In the genomic region with DNA sequence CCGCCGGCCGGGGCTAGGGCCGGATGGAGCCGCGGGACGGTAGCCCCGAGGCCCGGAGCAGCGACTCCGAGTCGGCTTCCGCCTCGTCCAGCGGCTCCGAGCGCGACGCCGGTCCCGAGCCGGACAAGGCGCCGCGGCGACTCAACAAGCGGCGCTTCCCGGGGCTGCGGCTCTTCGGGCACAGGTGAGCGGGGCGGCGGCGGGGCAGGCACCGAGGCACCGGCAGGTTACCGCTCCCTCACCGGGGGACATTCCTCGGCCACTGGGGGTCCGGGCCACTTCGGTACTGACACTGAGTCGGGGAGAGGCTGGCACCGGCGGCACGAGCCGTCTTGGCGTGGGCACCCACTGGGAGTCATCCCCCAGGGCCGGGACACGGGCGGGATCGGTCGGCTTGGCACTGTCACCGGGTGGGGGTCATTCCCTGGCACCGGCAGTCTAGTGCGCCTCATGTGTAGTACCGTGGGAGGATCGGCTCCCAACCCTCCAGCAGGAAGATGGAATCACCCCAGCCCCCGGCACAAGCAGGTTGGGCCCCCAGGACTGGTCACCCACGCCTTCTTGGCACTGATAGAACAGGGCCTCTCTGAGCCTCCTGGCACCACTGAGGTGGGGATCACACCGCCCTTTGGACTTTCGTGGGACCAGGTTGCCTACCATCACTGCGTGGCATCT, we compare ENCODE assay signal across 8 cellular contexts. TPM values are rescaled to one million over a fixed set of nuclear protein-coding genes. Genes with fewer than 3 reads are reported as not detected.
DNase-seq lines count a peak whose midpoint lies in the region; ATAC-seq, FAIRE-seq and TF ChIP-seq lines count a peak whose summit lies in the region.

No MANE protein-coding gene starts in this region.

- H3K9ac ChIP-seq in K562 (ENCODE audit: insufficient read depth in 1 of 2, low read depth in 2 of 2, low read length in 2 of 2) (peak overlapping the region; percentile 79 to 95), liver (ENCODE audit: low read depth in 1 of 2, low read length in 2 of 2) (peak overlapping the region; percentile 24 to 43)

- no peak for FAIRE-seq in K562 (lab: Jason Lieb, UNC)

- BruUV-seq in K562 (replicated peaks; lab: Mats Ljungman, UMichigan): no TSS peak

- no peaks in the 10 kb centered on the region for H3K27me3 ChIP-seq in K562 (ENCODE audit: control insufficient read depth in 2 of 2, insufficient read depth in 2 of 2, low read length in 2 of 2)
- H3K27me3 ChIP-seq in liver (ENCODE audit: control insufficient read depth in 4 of 4, insufficient read depth in 4 of 4, low read length in 3 of 4): no peaks in the 10 kb centered on the region
- H3K27me3 ChIP-seq in thoracic aorta (replicated peaks; ENCODE audit: insufficient read depth): no peaks in the 10 kb centered on the region

- peaks cover 44% of the 10 kb centered on the region for H3K79me2 ChIP-seq in K562 (ENCODE audit: control insufficient read depth, insufficient read depth, low read length)

- no peak for TF ChIP-seq RAD21 in K562 (CRISPR knock-in tag; conservative IDR thresholded peaks at IDR 0.05 in 1 of 2, IDR thresholded peaks at IDR 0.05 in 1 of 2)
- TF ChIP-seq RAD21 in liver (IDR thresholded peaks at IDR 0.05): no peak

- no peak for TF ChIP-seq POLR2A in K562 (conservative IDR thresholded peaks at IDR 0.05)

- H3K4me2 ChIP-seq in K562 (ENCODE audit: insufficient read depth, low read length): peak overlapping the region; percentile 86

- peaks cover 16% of the 10 kb centered on the region for H4K20me1 ChIP-seq in K562 (replicated peaks; ENCODE audit: control insufficient read depth, insufficient read depth, low read length)

- H3K27ac ChIP-seq in K562 (ENCODE audit: extremely low read depth, low read depth, low read length) (peak overlapping the region; percentile 65), liver (ENCODE audit: low read depth in 1 of 2, low read length in 2 of 2) (peak overlapping the region; percentile 42 to 43), thoracic aorta (no peak overlapping the region)

- DNase-seq in LNCaP clone FGC (ENCODE audit: low read depth): no peak
- peak in 2 of 4 experiments; percentile 47 to 49 for DNase-seq in K562 (ENCODE audit: extremely low read depth in 1 of 4, low spot score in 3 of 4)
- DNase-seq in thoracic aorta (ENCODE audit: low spot score): no peak
- DNase-seq in NCI-H1048 (lab: John Stamatoyannopoulos, UW): no peak
- DNase-seq in NK-92 treated with Interleukin-12 subunit alpha and Interleukin-12 subunit beta, amount 100 ng/mL, for 24 hours (lab: John Stamatoyannopoulos, UW): no peak
- DNase-seq in NOMO-1 treated with DMSO at 0.1 percent for 48 hours (lab: John Stamatoyannopoulos, UW; ENCODE audit: unreplicated experiment): no peak

- TF ChIP-seq CTCF in LNCaP clone FGC (IDR thresholded peaks at IDR 0.05; ENCODE audit: control insufficient read depth, extremely low read depth, insufficient read depth) (no peak), K562 (IDR thresholded peaks at IDR 0.05 in 2 of 3, conservative IDR thresholded peaks at IDR 0.05 in 1 of 3; ENCODE audit: insufficient read depth in 2 of 3, low read depth in 1 of 3, low read length in 3 of 3) (no peak), liver (IDR thresholded peaks at IDR 0.05; ENCODE audit: low read depth, low read length, missing input control) (no peak), thoracic aorta (IDR thresholded peaks at IDR 0.05) (no peak)

- CTCF ChIA-PET in K562 (lab: Yijun Ruan, JAX; ENCODE audit: low intra/inter-chr PET ratio): interaction anchor here (0.6 kb wide), 1 partner anchor 277 kb away, joined by 3 read pairs; no protein-coding TSS in a partner anchor

- ATAC-seq in GM18861 (IDR thresholded peaks at IDR 0.05; ENCODE audit: unreplicated experiment) (peak; percentile 2), K562 (no peak), thoracic aorta (ENCODE audit: insufficient number of reproducible peaks, low FRiP score, low read depth) (no peak)

- peaks cover 30 to 56% of the 10 kb centered on the region in 2 experiments for H3K4me1 ChIP-seq in K562 (replicated peaks in 1 of 2; ENCODE audit: control insufficient read depth in 2 of 2, insufficient read depth in 2 of 2, low read length in 2 of 2)
- H3K4me1 ChIP-seq in liver (ENCODE audit: control insufficient read depth in 4 of 4, insufficient read depth in 4 of 4, low read length in 3 of 4): peaks cover 0 to 42% (median 30%) of the 10 kb centered on the region in 4 donors
- H3K4me1 ChIP-seq in thoracic aorta (ENCODE audit: control insufficient read depth in 1 of 2, low read depth in 2 of 2): peaks cover 13 to 21% of the 10 kb centered on the region in 2 donors

- 6% methylated on average over 33 of the region's 63 CpGs for WGBS in K562 (ENCODE audit: insufficient coverage, low coverage, missing lambda C conversion rate)
- WGBS in liver: 17% methylated on average over 63 of the region's 63 CpGs

- no peak for TF ChIP-seq EP300 in K562 (IDR thresholded peaks at IDR 0.05; ENCODE audit: low read length)

- in situ Hi-C loops in K562 (cut with MboI): no loop called here

- H2AFZ ChIP-seq in K562 (ENCODE audit: low read depth, low read length): peak overlapping the region; percentile 27; the same call in 1 of the 2 replicates

- no peaks in the 10 kb centered on the region for H3K9me1 ChIP-seq in K562 (ENCODE audit: control insufficient read depth, insufficient read depth, low read length)

- H3K9me3 ChIP-seq in K562 (replicated peaks; ENCODE audit: control insufficient read depth, insufficient read depth, low read depth, low read length) (no peaks in the 10 kb centered on the region), liver (ENCODE audit: control insufficient read depth in 4 of 4, low read length in 3 of 4) (no peaks in the 10 kb centered on the region), thoracic aorta (no peaks in the 10 kb centered on the region)

- POLR2A ChIA-PET in K562 (lab: Yijun Ruan, JAX): interaction anchor here (0.7 to 1.6 kb wide), 2 partner anchors 10 to 16 kb away, joined by 3 to 4 read pairs; no protein-coding TSS in a partner anchor

- intact Hi-C loops in K562 (cut with micrococcal nuclease): no loop called here

- H3K4me3 ChIP-seq in LNCaP clone FGC (ENCODE audit: low read depth, low read length) (peak overlapping the region; percentile 90), K562 (peak overlapping the region; percentile 77), liver (ENCODE audit: low read depth in 1 of 3, low read length in 3 of 3) (peak overlapping the region; percentile 45 to 88 (median 71)), thoracic aorta (peak overlapping the region; percentile 93)

- H3K36me3 ChIP-seq in K562 (ENCODE audit: control insufficient read depth, insufficient read depth, low read length): peaks cover 36% of the 10 kb centered on the region; the same call in 2 of the 3 replicates
- H3K36me3 ChIP-seq in liver (ENCODE audit: control insufficient read depth in 4 of 4, insufficient read depth in 3 of 4, low read depth in 1 of 4, low read length in 3 of 4): no peaks in the 10 kb centered on the region
- no peaks in the 10 kb centered on the region for H3K36me3 ChIP-seq in thoracic aorta

RNA-seq across cellular contexts. Expression of gene DGKZ, which starts 0.5 kb away (rescaled TPM):
- total RNA-seq in K562 (2011; cell fraction: chromatin; rRNA removed; ENCODE audit: low replicate concordance): 71.0 and 248 TPM in 2 replicates
- total RNA-seq in K562 (2011; cell fraction: nucleolus; rRNA removed): 153 and 166 TPM in 2 replicates
- 88.0 and 98.6 TPM in 2 replicates for total RNA-seq in K562 (2011; cell fraction: nucleoplasm; rRNA removed)
- 78.5 and 108 TPM in 2 replicates for total RNA-seq in K562 (2014; rRNA removed)
- total RNA-seq in K562 (2014; rRNA removed; fragmentation: Illumina TruSeq; extraction: Trizol): 10.9 and 13.6 TPM in 2 replicates
- total RNA-seq in K562 (2015; rRNA removed; fragmentation: Illumina TruSeq; extraction: Trizol): 44.2 and 47.5 TPM in 2 replicates
- 87.8 and 100 TPM in 2 replicates for total RNA-seq in K562 (2021)
- 28.2 and 49.4 TPM in 2 replicates for polyA plus RNA-seq in K562 (2011; rRNA removed)
- 55.4 and 121 TPM in 2 replicates for polyA plus RNA-seq in K562 (2011; cell fraction: cytosol; rRNA removed)
- 203 and 295 TPM in 2 replicates for polyA plus RNA-seq in K562 (2011; cell fraction: nucleus; rRNA removed)
- 64.0 and 103 TPM in 2 replicates for polyA plus RNA-seq in K562 (2012)
- 48.8 and 66.2 TPM in 2 replicates for polyA plus RNA-seq in K562 (2014; fragmentation: Illumina TruSeq; extraction: Trizol)
- under 1 TPM; 0.51 to 0.71 TPM for polyA plus RNA-seq in K562 (2014; fragmentation: Nextera tagmentation; extraction: Ambion mirVana)
- polyA plus RNA-seq in K562 (2014; rRNA removed): 73.5 and 77.9 TPM in 2 replicates
- polyA minus RNA-seq in K562 (2011; rRNA and poly(A)+ RNA removed): 18.5 and 28.5 TPM in 2 replicates
- 53.9 and 65.8 TPM in 2 replicates for polyA minus RNA-seq in K562 (2011; cell fraction: cytosol; rRNA and poly(A)+ RNA removed)
- 59.1 and 64.5 TPM in 2 replicates for polyA minus RNA-seq in K562 (2011; cell fraction: nucleus; rRNA and poly(A)+ RNA removed)
- total RNA-seq in liver: 10 to 100 TPM; 15.5 to 24.3 TPM
- polyA plus RNA-seq in liver: 10 to 100 TPM in 1 of 2 donors, 1 to 10 TPM in 1; 4.6 to 13.3 TPM
- 10 to 100 TPM; 40.6 to 68.2 TPM for total RNA-seq in thoracic aorta

RNA-seq across cellular contexts. Expression of gene MDK, which starts 33.7 kb away (rescaled TPM):
- 91.4 and 271 TPM in 2 replicates for total RNA-seq in K562 (2011; cell fraction: chromatin; rRNA removed; ENCODE audit: low replicate concordance)
- total RNA-seq in K562 (2011; cell fraction: nucleolus; rRNA removed): 402 and 460 TPM in 2 replicates
- 333 and 334 TPM in 2 replicates for total RNA-seq in K562 (2011; cell fraction: nucleoplasm; rRNA removed)
- 478 and 553 TPM in 2 replicates for total RNA-seq in K562 (2014; rRNA removed)
- 91.5 and 123 TPM in 2 replicates for total RNA-seq in K562 (2014; rRNA removed; fragmentation: Illumina TruSeq; extraction: Trizol)
- total RNA-seq in K562 (2015; rRNA removed; fragmentation: Illumina TruSeq; extraction: Trizol): 269 and 279 TPM in 2 replicates
- 396 and 429 TPM in 2 replicates for total RNA-seq in K562 (2021)
- 343 and 350 TPM in 2 replicates for polyA plus RNA-seq in K562 (2011; rRNA removed)
- 540 and 788 TPM in 2 replicates for polyA plus RNA-seq in K562 (2011; cell fraction: cytosol; rRNA removed)
- 206 and 271 TPM in 2 replicates for polyA plus RNA-seq in K562 (2011; cell fraction: nucleus; rRNA removed)
- 413 and 460 TPM in 2 replicates for polyA plus RNA-seq in K562 (2012)
- 661 and 667 TPM in 2 replicates for polyA plus RNA-seq in K562 (2014; fragmentation: Illumina TruSeq; extraction: Trizol)
- polyA plus RNA-seq in K562 (2014; fragmentation: Nextera tagmentation; extraction: Ambion mirVana): 10 to 100 TPM; 20.7 to 61.7 TPM
- 700 and 703 TPM in 2 replicates for polyA plus RNA-seq in K562 (2014; rRNA removed)
- polyA minus RNA-seq in K562 (2011; rRNA and poly(A)+ RNA removed): 33.7 and 59.6 TPM in 2 replicates
- 108 and 146 TPM in 2 replicates for polyA minus RNA-seq in K562 (2011; cell fraction: cytosol; rRNA and poly(A)+ RNA removed)
- polyA minus RNA-seq in K562 (2011; cell fraction: nucleus; rRNA and poly(A)+ RNA removed): 24.1 and 38.4 TPM in 2 replicates
- 10 to 100 TPM in 1 of 2 donors, 1 to 10 TPM in 1; 2.3 to 41.8 TPM for total RNA-seq in liver
- polyA plus RNA-seq in liver: 10 to 100 TPM in 1 of 2 donors, 1 to 10 TPM in 1; 9.3 to 17.8 TPM
- total RNA-seq in thoracic aorta: 10 to 100 TPM; 13.5 to 21.0 TPM

RNA-seq across cellular contexts. Expression of gene CHRM4, which starts 43.8 kb away (rescaled TPM):
- total RNA-seq in K562 (2011; cell fraction: chromatin; rRNA removed; ENCODE audit: low replicate concordance): 1.0 and 3.7 TPM in 2 replicates
- 1.6 and 4.0 TPM in 2 replicates for total RNA-seq in K562 (2011; cell fraction: nucleolus; rRNA removed)
- 1.2 TPM in 2 replicates for total RNA-seq in K562 (2011; cell fraction: nucleoplasm; rRNA removed)
- total RNA-seq in K562 (2014; rRNA removed) (0.73 and 1.3 TPM in 2 replicates), K562 (2014; rRNA removed; fragmentation: Illumina TruSeq; extraction: Trizol) (0.19 and 0.22 TPM in 2 replicates), K562 (2015; rRNA removed; fragmentation: Illumina TruSeq; extraction: Trizol) (0.22 and 0.49 TPM in 2 replicates), K562 (2021) (0.89 and 1.0 TPM in 2 replicates), liver (under 1 TPM; 0.08 to 0.09 TPM), thoracic aorta (1 to 10 TPM in 1 of 2 donors, not detected in 1; 1.8 TPM)
- polyA plus RNA-seq in K562 (2011; rRNA removed) (0.62 and 0.74 TPM in 2 replicates), K562 (2014; fragmentation: Illumina TruSeq; extraction: Trizol) (0.40 and 0.76 TPM in 2 replicates), K562 (2014; fragmentation: Nextera tagmentation; extraction: Ambion mirVana) (not detected), K562 (2014; rRNA removed) (0.33 and 0.58 TPM in 2 replicates), liver (not detected)
- 0.84 and 2.3 TPM in 2 replicates for polyA plus RNA-seq in K562 (2011; cell fraction: cytosol; rRNA removed)
- 0.60 and 1.5 TPM in 2 replicates for polyA plus RNA-seq in K562 (2011; cell fraction: nucleus; rRNA removed)
- 0.35 and 0.68 TPM in 2 replicates for polyA plus RNA-seq in K562 (2012)
- 0.42 and 1.1 TPM in 2 replicates for polyA minus RNA-seq in K562 (2011; rRNA and poly(A)+ RNA removed)
- polyA minus RNA-seq in K562 (2011; cell fraction: cytosol; rRNA and poly(A)+ RNA removed): 1.6 TPM in 1 of 2 replicates, not detected in the other
- 0.89 and 2.6 TPM in 2 replicates for polyA minus RNA-seq in K562 (2011; cell fraction: nucleus; rRNA and poly(A)+ RNA removed)

Comparison
In these comparisons a context has a peak if more than half of its experiments do, and no peak if none do; other contexts are left out.
1. H3K27ac ChIP-seq: peak in K562 (single experiment) and liver (2 of 2); none in thoracic aorta (0 of 2).
2. Peak in every context shown above with its lines, with median percentiles within 50 percentile points of each other: H3K4me3 ChIP-seq.